14 cellular contexts compared by ENCODE assay signal in genomic region chr4:126004936-126005335, GRCh38.
DNase-seq lines count a peak whose midpoint lies in the region; ATAC-seq, FAIRE-seq and TF ChIP-seq lines count a peak whose summit lies in the region.
"Had no signal": no experiment of that assay in that cellular context is flagged by ENCODE, and none has a peak within 500 bp of the region (broad histone marks: within the 10 kb centered on the region; RNA-seq: fewer than 3 reads in every experiment).

No MANE protein-coding gene starts in this region.

- DNase-seq in Daoy (ENCODE audit: low read depth) = peak; percentile 4
- peak; percentile 47 for DNase-seq in M059J (ENCODE audit: low read depth)
- DNase-seq in epithelial cell of proximal tubule (ENCODE audit: low read depth) = peak; percentile 23
- DNase-seq in Kasumi-1 (lab: John Stamatoyannopoulos, UW) = no peak
- no peak for DNase-seq in frontal cortex (ENCODE audit: low spot score in 2 of 2)
- no peak for DNase-seq in CD4-positive, alpha-beta memory T cell
- DNase-seq: dermis blood vessel endothelial cell, hippocampal formation, NCI-H1092 had no signal

- CTCF ChIA-PET in CD4-positive, alpha-beta memory T cell (lab: Charles Lee; ENCODE audit: partially characterized antibody) = no interaction called here

- POLR2A ChIA-PET in CD4-positive, alpha-beta memory T cell (lab: Charles Lee; ENCODE audit: partially characterized antibody) = no interaction called here

- H3K4me1 Mint-ChIP-seq in CD4-positive, alpha-beta memory T cell = no peaks in the 10 kb centered on the region
- H3K4me1 Mint-ChIP-seq: CD14-positive monocyte; memory B cell; stimulated activated effector memory CD8-positive, alpha-beta T cell treated with anti-CD3 and anti-CD28 coated beads, Interleukin-12 subunit alpha, Interleukin-12 subunit beta, amount 100 ng/mL, for 72 hours had no signal

- no peak for FAIRE-seq in frontal cortex (lab: Jason Lieb, UNC)

- peak overlapping the region; percentile 57 for H2AFZ ChIP-seq in neuron (ENCODE audit: low read depth, low read length)

- H3K9me3 Mint-ChIP-seq in CD4-positive, alpha-beta memory T cell = peaks cover 0 to 10% (median 3%) of the 10 kb centered on the region in 8 donors

- H3K27ac Mint-ChIP-seq in CD4-positive, alpha-beta memory T cell = no peak overlapping the region
- H3K27ac Mint-ChIP-seq: CD14-positive monocyte; memory B cell; stimulated activated effector memory CD8-positive, alpha-beta T cell treated with anti-CD3 and anti-CD28 coated beads, Interleukin-12 subunit alpha, Interleukin-12 subunit beta, amount 100 ng/mL, for 72 hours had no signal

- no peaks in the 10 kb centered on the region for H3K27me3 ChIP-seq in neuron (ENCODE audit: insufficient read depth, low read length)
- H3K27me3 ChIP-seq in CD4-positive, alpha-beta memory T cell (ENCODE audit: insufficient read depth, low read length) = no peaks in the 10 kb centered on the region

- no peak overlapping the region for H3K4me3 ChIP-seq in epithelial cell of proximal tubule (ENCODE audit: low read depth, low read length)
- no peak overlapping the region for H3K4me3 ChIP-seq in neuron (ENCODE audit: low read length)
- no peak overlapping the region for H3K4me3 ChIP-seq in CD4-positive, alpha-beta memory T cell (ENCODE audit: low read length in 2 of 2)

- ATAC-seq in HG03175 (IDR thresholded peaks at IDR 0.05; ENCODE audit: unreplicated experiment) = no peak
- ATAC-seq: stimulated activated effector memory CD8-positive, alpha-beta T cell treated with anti-CD3 and anti-CD28 coated beads, Interleukin-12 subunit alpha, Interleukin-12 subunit beta, amount 100 ng/mL, for 72 hours had no signal

- H3K4me3 Mint-ChIP-seq in CD4-positive, alpha-beta memory T cell = no peak overlapping the region
- H3K4me3 Mint-ChIP-seq: CD14-positive monocyte; memory B cell; stimulated activated effector memory CD8-positive, alpha-beta T cell treated with anti-CD3 and anti-CD28 coated beads, Interleukin-12 subunit alpha, Interleukin-12 subunit beta, amount 100 ng/mL, for 72 hours had no signal

- no peaks in the 10 kb centered on the region for H3K9me3 ChIP-seq in neuron (ENCODE audit: low read length)
- H3K9me3 ChIP-seq in CD4-positive, alpha-beta memory T cell (ENCODE audit: control insufficient read depth in 1 of 2, low read length in 2 of 2) = no peaks in the 10 kb centered on the region

- H3K36me3 Mint-ChIP-seq in CD4-positive, alpha-beta memory T cell = no peaks in the 10 kb centered on the region
- H3K36me3 Mint-ChIP-seq: CD14-positive monocyte; memory B cell; stimulated activated effector memory CD8-positive, alpha-beta T cell treated with anti-CD3 and anti-CD28 coated beads, Interleukin-12 subunit alpha, Interleukin-12 subunit beta, amount 100 ng/mL, for 72 hours had no signal

- no peaks in the 10 kb centered on the region for H3K36me3 ChIP-seq in neuron (ENCODE audit: insufficient read depth, low read length)
- no peaks in the 10 kb centered on the region for H3K36me3 ChIP-seq in CD4-positive, alpha-beta memory T cell (ENCODE audit: insufficient read depth, low read length)

- no peak for TF ChIP-seq CTCF in epithelial cell of proximal tubule (conservative IDR thresholded peaks at IDR 0.05; ENCODE audit: low read depth, low read length)

- no peaks in the 10 kb centered on the region for H3K27me3 Mint-ChIP-seq in CD4-positive, alpha-beta memory T cell
- H3K27me3 Mint-ChIP-seq: memory B cell had no signal

- no peak overlapping the region for H3K27ac ChIP-seq in CD4-positive, alpha-beta memory T cell (ENCODE audit: low read depth, low read length)

- intact Hi-C loops in CD4-positive, alpha-beta memory T cell (cut with micrococcal nuclease) = no loop called here

- H3K4me1 ChIP-seq in neuron (ENCODE audit: insufficient read depth, low read length) = peaks cover 9% of the 10 kb centered on the region
- no peaks in the 10 kb centered on the region for H3K4me1 ChIP-seq in CD4-positive, alpha-beta memory T cell (ENCODE audit: insufficient read depth, low read length)

Comparison
In these comparisons a context has a peak if more than half of its experiments do, and no peak if none do; other contexts are left out.
1. DNase-seq: peak in Daoy (single experiment), M059J (single experiment) and epithelial cell of proximal tubule (single experiment); none in Kasumi-1 (0 of 2), frontal cortex (0 of 2) and CD4-positive, alpha-beta memory T cell (0 of 5).